Comparison of ENCODE assay signal across 1 cellular context in genomic region chr22:27880778-27881394, GRCh38.
TF ChIP-seq lines count a peak whose summit lies in the region.

No MANE protein-coding gene starts in this region.

TF ChIP-seq in K562, 482 proteins besides CTCF, POLR2A, EP300 and RAD21 (continued from another document):
- TF ChIP-seq ZNF512 (tag; IDR thresholded peaks at IDR 0.05) (no peak), STAT5A (IDR thresholded peaks at IDR 0.05; ENCODE audit: borderline replicate concordance, low read length) (no peak)
